In genomic region chr6:12725263-12725662, GRCh38 we compare ENCODE assay signal across 38 cellular contexts.
"Had no signal": no experiment of that assay in that cellular context is flagged by ENCODE, and none has a peak within 500 bp of the region (broad histone marks: within the 10 kb centered on the region; RNA-seq: fewer than 3 reads in every experiment).

No MANE protein-coding gene starts in this region.

- H3K4me1 Mint-ChIP-seq: activated CD4-positive, alpha-beta memory T cell treated with anti-CD3 and anti-CD28 coated beads, Interleukin-2, amount 10 ng/mL, durations not matched to agents 7 days and 5 days; activated CD4-positive, alpha-beta T cell treated with anti-CD3 and anti-CD28 coated beads for 36 hours; activated CD4-positive, alpha-beta T cell treated with anti-CD3 and anti-CD28 coated beads, Interleukin-2, amount 10 ng/mL, durations not matched to agents 7 days and 5 days; activated CD8-positive, alpha-beta memory T cell treated with anti-CD3 and anti-CD28 coated beads, Interleukin-2, amount 10 ng/mL, durations not matched to agents 7 days and 5 days; activated naive CD4-positive, alpha-beta T cell treated with anti-CD3 and anti-CD28 coated beads, Interleukin-2, amount 10 ng/mL, durations not matched to agents 7 days and 5 days; activated naive CD4-positive, alpha-beta T cell treated with anti-CD3 and anti-CD28 coated beads, Interleukin-2, amount 50 U/mL, for 24 hours; activated naive CD8-positive, alpha-beta T cell treated with anti-CD3 and anti-CD28 coated beads, Interleukin-2, amount 10 ng/mL, durations not matched to agents 7 days and 5 days; activated naive CD8-positive, alpha-beta T cell treated with anti-CD3 and anti-CD28 coated beads, Interleukin-2, amount 50 U/mL, for 24 hours; central memory CD8-positive, alpha-beta T cell had no signal

- ATAC-seq: activated CD4-positive, alpha-beta T cell treated with anti-CD3 and anti-CD28 coated beads for 36 hours; activated CD4-positive, CD25-positive, alpha-beta regulatory T cell treated with anti-CD3 and anti-CD28 coated beads, Interleukin-2, amount 50 U/mL, for 24 hours; activated CD8-positive, alpha-beta memory T cell treated with anti-CD3 and anti-CD28 coated beads, Interleukin-2, amount 10 ng/mL, durations not matched to agents 7 days and 5 days; activated CD8-positive, alpha-beta T cell treated with anti-CD3 and anti-CD28 coated beads, Interleukin-2, amount 10 ng/mL, durations not matched to agents 7 days and 5 days; activated naive CD8-positive, alpha-beta T cell treated with anti-CD3 and anti-CD28 coated beads, Interleukin-2, amount 50 U/mL, for 24 hours had no signal

- H3K36me3 Mint-ChIP-seq: activated CD8-positive, alpha-beta memory T cell treated with anti-CD3 and anti-CD28 coated beads, Interleukin-2, amount 10 ng/mL, durations not matched to agents 7 days and 5 days; activated naive CD4-positive, alpha-beta T cell treated with anti-CD3 and anti-CD28 coated beads, Interleukin-2, amount 10 ng/mL, durations not matched to agents 7 days and 5 days; activated naive CD4-positive, alpha-beta T cell treated with anti-CD3 and anti-CD28 coated beads, Interleukin-2, amount 50 U/mL, for 24 hours; activated naive CD8-positive, alpha-beta T cell; activated naive CD8-positive, alpha-beta T cell treated with anti-CD3 and anti-CD28 coated beads, Interleukin-2, amount 10 ng/mL, durations not matched to agents 7 days and 5 days; brain had no signal

- H3K9me3 Mint-ChIP-seq: activated CD4-positive, alpha-beta memory T cell treated with anti-CD3 and anti-CD28 coated beads, Interleukin-2, amount 10 ng/mL, durations not matched to agents 7 days and 5 days; activated CD4-positive, alpha-beta T cell treated with anti-CD3 and anti-CD28 coated beads, Interleukin-2, amount 10 ng/mL, durations not matched to agents 7 days and 5 days; activated naive CD4-positive, alpha-beta T cell treated with anti-CD3 and anti-CD28 coated beads, Interleukin-2, amount 10 ng/mL, durations not matched to agents 7 days and 5 days; activated naive CD4-positive, alpha-beta T cell treated with anti-CD3 and anti-CD28 coated beads, Interleukin-2, amount 50 U/mL, for 24 hours; activated naive CD8-positive, alpha-beta T cell treated with anti-CD3 and anti-CD28 coated beads, Interleukin-2, amount 10 ng/mL, durations not matched to agents 7 days and 5 days; activated naive CD8-positive, alpha-beta T cell treated with anti-CD3 and anti-CD28 coated beads, Interleukin-2, amount 50 U/mL, for 24 hours; activated T-cell treated with anti-CD3 and anti-CD28 coated beads, Interleukin-2, amount 50 U/mL, for 24 hours; activated T-helper 2 cell treated with anti-CD3 and anti-CD28 coated beads, Interferon-gamma antibody, Interleukin-2, Interleukin-4, amounts not matched to agents 10 μg/mL and 5 μg/mL and 100 μg/mL, durations not matched to agents 14 hours and 24 hours and 36 hours; central memory CD8-positive, alpha-beta T cell; T-helper 1 cell treated with Interleukin-12 subunit alpha and Interleukin-12 subunit beta and Interleukin-4 antibody, amounts not matched to agents 30 μg/mL and 1 μg/mL, for 36 hours; T-helper 2 cell treated with Interferon-gamma antibody and Interleukin-4, amounts not matched to agents 5 μg/mL and 100 μg/mL, for 36 hours had no signal

- H3K27ac ChIP-seq: ascending aorta, cardiac muscle cell, VCaP had no signal

- H3K4me3 Mint-ChIP-seq: activated CD4-positive, alpha-beta memory T cell treated with anti-CD3 and anti-CD28 coated beads, Interleukin-2, amount 10 ng/mL, durations not matched to agents 7 days and 5 days; activated CD4-positive, alpha-beta T cell treated with anti-CD3 and anti-CD28 coated beads for 36 hours; activated CD4-positive, alpha-beta T cell treated with anti-CD3 and anti-CD28 coated beads, Interleukin-2, amount 10 ng/mL, durations not matched to agents 7 days and 5 days; activated CD8-positive, alpha-beta memory T cell treated with anti-CD3 and anti-CD28 coated beads, Interleukin-2, amount 10 ng/mL, durations not matched to agents 7 days and 5 days; activated CD8-positive, alpha-beta T cell treated with anti-CD3 and anti-CD28 coated beads, Interleukin-2, amount 10 ng/mL, durations not matched to agents 7 days and 5 days; activated naive CD4-positive, alpha-beta T cell treated with anti-CD3 and anti-CD28 coated beads, Interleukin-2, amount 10 ng/mL, durations not matched to agents 7 days and 5 days; activated naive CD4-positive, alpha-beta T cell treated with anti-CD3 and anti-CD28 coated beads, Interleukin-2, amount 50 U/mL, for 24 hours; activated naive CD8-positive, alpha-beta T cell; activated naive CD8-positive, alpha-beta T cell treated with anti-CD3 and anti-CD28 coated beads, Interleukin-2, amount 10 ng/mL, durations not matched to agents 7 days and 5 days; activated naive CD8-positive, alpha-beta T cell treated with anti-CD3 and anti-CD28 coated beads, Interleukin-2, amount 50 U/mL, for 24 hours; activated T-cell treated with anti-CD3 and anti-CD28 coated beads, Interleukin-2, amount 50 U/mL, for 24 hours; brain; central memory CD8-positive, alpha-beta T cell; T-helper 1 cell treated with Interleukin-12 subunit alpha and Interleukin-12 subunit beta and Interleukin-4 antibody, amounts not matched to agents 30 μg/mL and 1 μg/mL, for 36 hours; T-helper 2 cell treated with Interferon-gamma antibody and Interleukin-4, amounts not matched to agents 5 μg/mL and 100 μg/mL, for 36 hours had no signal

- H3K27ac Mint-ChIP-seq: activated CD4-positive, alpha-beta memory T cell treated with anti-CD3 and anti-CD28 coated beads, Interleukin-2, amount 10 ng/mL, durations not matched to agents 7 days and 5 days; activated CD4-positive, alpha-beta T cell treated with anti-CD3 and anti-CD28 coated beads for 36 hours; activated CD4-positive, alpha-beta T cell treated with anti-CD3 and anti-CD28 coated beads, Interleukin-2, amount 10 ng/mL, durations not matched to agents 7 days and 5 days; activated CD8-positive, alpha-beta memory T cell treated with anti-CD3 and anti-CD28 coated beads, Interleukin-2, amount 10 ng/mL, durations not matched to agents 7 days and 5 days; activated CD8-positive, alpha-beta T cell treated with anti-CD3 and anti-CD28 coated beads, Interleukin-2, amount 10 ng/mL, durations not matched to agents 7 days and 5 days; activated naive CD4-positive, alpha-beta T cell treated with anti-CD3 and anti-CD28 coated beads, Interleukin-2, amount 10 ng/mL, durations not matched to agents 7 days and 5 days; activated naive CD4-positive, alpha-beta T cell treated with anti-CD3 and anti-CD28 coated beads, Interleukin-2, amount 50 U/mL, for 24 hours; activated naive CD8-positive, alpha-beta T cell; activated naive CD8-positive, alpha-beta T cell treated with anti-CD3 and anti-CD28 coated beads, Interleukin-2, amount 10 ng/mL, durations not matched to agents 7 days and 5 days; activated naive CD8-positive, alpha-beta T cell treated with anti-CD3 and anti-CD28 coated beads, Interleukin-2, amount 50 U/mL, for 24 hours; activated T-cell treated with anti-CD3 and anti-CD28 coated beads, Interleukin-2, amount 50 U/mL, for 24 hours; activated T-helper 2 cell treated with anti-CD3 and anti-CD28 coated beads, Interferon-gamma antibody, Interleukin-2, Interleukin-4, amounts not matched to agents 10 μg/mL and 5 μg/mL and 100 μg/mL, durations not matched to agents 14 hours and 24 hours and 36 hours; brain; T-helper 1 cell treated with Interleukin-12 subunit alpha and Interleukin-12 subunit beta and Interleukin-4 antibody, amounts not matched to agents 30 μg/mL and 1 μg/mL, for 36 hours; T-helper 2 cell treated with Interferon-gamma antibody and Interleukin-4, amounts not matched to agents 5 μg/mL and 100 μg/mL, for 36 hours had no signal

- H3K4me3 ChIP-seq: ascending aorta, cardiac muscle cell had no signal

- H3K27me3 Mint-ChIP-seq: activated CD4-positive, alpha-beta memory T cell treated with anti-CD3 and anti-CD28 coated beads, Interleukin-2, amount 10 ng/mL, durations not matched to agents 7 days and 5 days; activated CD4-positive, alpha-beta T cell treated with anti-CD3 and anti-CD28 coated beads, Interleukin-2, amount 10 ng/mL, durations not matched to agents 7 days and 5 days; activated CD8-positive, alpha-beta memory T cell treated with anti-CD3 and anti-CD28 coated beads, Interleukin-2, amount 10 ng/mL, durations not matched to agents 7 days and 5 days; brain had no signal

- H3K27me3 ChIP-seq: ascending aorta, cardiac muscle cell had no signal

- DNase-seq: activated CD4-positive, alpha-beta memory T cell treated with anti-CD3 and anti-CD28 coated beads, Interleukin-2, amount 10 ng/mL, durations not matched to agents 7 days and 5 days; activated CD4-positive, alpha-beta T cell treated with anti-CD3 and anti-CD28 coated beads for 1 hour; activated CD4-positive, alpha-beta T cell treated with anti-CD3 and anti-CD28 coated beads for 36 hours; activated CD4-positive, alpha-beta T cell treated with anti-CD3 and anti-CD28 coated beads for 48 hours; activated CD4-positive, alpha-beta T cell treated with anti-CD3 and anti-CD28 coated beads, Interleukin-2, amount 10 ng/mL, durations not matched to agents 7 days and 5 days; activated CD4-positive, alpha-beta T cell treated with anti-CD3 and anti-CD28 coated beads, Interleukin-2, amount 50 U/mL, for 48 hours; activated CD4-positive, CD25-positive, alpha-beta regulatory T cell; activated CD8-positive, alpha-beta memory T cell treated with anti-CD3 and anti-CD28 coated beads for 24 hours; activated CD8-positive, alpha-beta memory T cell treated with anti-CD3 and anti-CD28 coated beads, Interleukin-2, amount 10 ng/mL, durations not matched to agents 7 days and 5 days; activated CD8-positive, alpha-beta memory T cell treated with anti-CD3 and anti-CD28 coated beads, Interleukin-2, amount 50 U/mL, for 48 hours; activated CD8-positive, alpha-beta T cell treated with anti-CD3 and anti-CD28 coated beads, Interleukin-2, amount 10 ng/mL, durations not matched to agents 7 days and 5 days; activated effector memory CD4-positive, alpha-beta T cell treated with Interleukin-2 at 50 U/mL for 16 hours; activated gamma-delta T cell; activated naive CD4-positive, alpha-beta T cell treated with anti-CD3 and anti-CD28 coated beads, Interleukin-2, amount 10 ng/mL, durations not matched to agents 7 days and 5 days; activated naive CD4-positive, alpha-beta T cell treated with Interleukin-2 at 50 U/mL for 16 hours; activated naive CD8-positive, alpha-beta T cell treated with anti-CD3 and anti-CD28 coated beads, Interleukin-2, amount 10 ng/mL, durations not matched to agents 7 days and 5 days; activated naive CD8-positive, alpha-beta T cell treated with anti-CD3 and anti-CD28 coated beads, Interleukin-2, amount 50 U/mL, for 24 hours; activated T-cell treated with anti-CD3 and anti-CD28 coated beads, Interleukin-2, amount 50 U/mL, for 24 hours; activated T-cell treated with anti-CD3 and anti-CD28 coated beads, Interleukin-2, amount 50 U/mL, for 48 hours; amygdala; anterior cingulate cortex; caudate nucleus; cerebellar nuclear complex; SW 1271; T-helper 1 cell; T-helper 2 cell; T-helper 9 cell had no signal

- H3K36me3 ChIP-seq: ascending aorta, cardiac muscle cell had no signal

- H3K9me3 ChIP-seq: ascending aorta had no signal

- H3K4me1 ChIP-seq: ascending aorta had no signal
